8 cellular contexts compared by ENCODE assay signal in genomic region chr16:56643080-56643778, GRCh38. TPM values are rescaled to one million over a fixed set of nuclear protein-coding genes. Genes with fewer than 3 reads are reported as not detected.
DNase-seq lines count a peak whose midpoint lies in the region; TF ChIP-seq lines count a peak whose summit lies in the region.

No MANE protein-coding gene starts in this region.

- TF ChIP-seq POLR2A in prostate gland (IDR thresholded peaks at IDR 0.05), result no peak

- H3K27me3 Mint-ChIP-seq in activated T-helper 2 cell treated with anti-CD3 and anti-CD28 coated beads, Interferon-gamma antibody, Interleukin-2, Interleukin-4, amounts not matched to agents 10 μg/mL and 5 μg/mL and 100 μg/mL, durations not matched to agents 14 hours and 24 hours and 36 hours (ENCODE audit: low read depth), result peaks cover 48% of the 10 kb centered on the region
- H3K27me3 Mint-ChIP-seq in glutamatergic neuron (ENCODE audit: unreplicated experiment), result peaks cover 46% of the 10 kb centered on the region

- H3K4me1 ChIP-seq in prostate gland (replicated peaks), result peaks cover 4% of the 10 kb centered on the region
- no peaks in the 10 kb centered on the region for H3K4me1 ChIP-seq in urinary bladder (ENCODE audit: insufficient read depth)

- TF ChIP-seq CTCF in glutamatergic neuron (IDR thresholded peaks at IDR 0.05; ENCODE audit: partially characterized antibody, unreplicated experiment) (no peak), prostate gland (IDR thresholded peaks at IDR 0.05) (peak in 3 of 4 experiments; percentile 37 to 70 (median 51))

- WGBS in prostate gland, result 6% methylated on average over 42 of the region's 42 CpGs
- WGBS in urinary bladder, result 7% methylated on average over 42 of the region's 42 CpGs

- H3K36me3 Mint-ChIP-seq in activated T-helper 2 cell treated with anti-CD3 and anti-CD28 coated beads, Interferon-gamma antibody, Interleukin-2, Interleukin-4, amounts not matched to agents 10 μg/mL and 5 μg/mL and 100 μg/mL, durations not matched to agents 14 hours and 24 hours and 36 hours (ENCODE audit: low read depth), result no peaks in the 10 kb centered on the region
- H3K36me3 Mint-ChIP-seq in glutamatergic neuron (ENCODE audit: unreplicated experiment), result no peaks in the 10 kb centered on the region

- H3K4me3 ChIP-seq in prostate gland (peak overlapping the region; percentile 4 to 19), urinary bladder (ENCODE audit: low read depth, low read length) (peak overlapping the region; percentile 29)

- H3K27ac ChIP-seq in prostate gland (no peak overlapping the region), urinary bladder (ENCODE audit: low read depth) (no peak overlapping the region)

- H3K27me3 ChIP-seq in prostate gland (replicated peaks; ENCODE audit: insufficient read depth), result no peaks in the 10 kb centered on the region

- intact Hi-C loops in activated T-helper 2 cell treated with anti-CD3 and anti-CD28 coated beads, Interferon-gamma antibody, Interleukin-2, Interleukin-4, amounts not matched to agents 10 μg/mL and 5 μg/mL and 100 μg/mL, durations not matched to agents 14 hours and 24 hours and 36 hours (cut with micrococcal nuclease), result loop anchor here (1.0 to 5.0 kb wide), 6 partner anchors 14 to 59 kb away; partner anchors contain the start of genes MT1E, MT1F and MT1X
- intact Hi-C loops in prostate gland (cut with DNase I), result no loop called here

- peak overlapping the region; percentile 60 for H3K27ac Mint-ChIP-seq in activated T-helper 2 cell treated with anti-CD3 and anti-CD28 coated beads, Interferon-gamma antibody, Interleukin-2, Interleukin-4, amounts not matched to agents 10 μg/mL and 5 μg/mL and 100 μg/mL, durations not matched to agents 14 hours and 24 hours and 36 hours
- no peak overlapping the region for H3K27ac Mint-ChIP-seq in glutamatergic neuron (ENCODE audit: unreplicated experiment)

- H3K36me3 ChIP-seq in prostate gland, result no peaks in the 10 kb centered on the region
- H3K36me3 ChIP-seq in urinary bladder (ENCODE audit: insufficient read depth), result no peaks in the 10 kb centered on the region

- peaks cover 23% of the 10 kb centered on the region for H3K4me1 Mint-ChIP-seq in activated T-helper 2 cell treated with anti-CD3 and anti-CD28 coated beads, Interferon-gamma antibody, Interleukin-2, Interleukin-4, amounts not matched to agents 10 μg/mL and 5 μg/mL and 100 μg/mL, durations not matched to agents 14 hours and 24 hours and 36 hours (ENCODE audit: low read depth)
- no peaks in the 10 kb centered on the region for H3K4me1 Mint-ChIP-seq in glutamatergic neuron (ENCODE audit: low read depth, unreplicated experiment)

- peak; percentile 54 for DNase-seq in SIG-M5 treated with dmso at 0.1 percent for 504 hours (lab: John Stamatoyannopoulos, UW; ENCODE audit: unreplicated experiment)
- DNase-seq in SIG-M5 (lab: John Stamatoyannopoulos, UW), result no peak
- DNase-seq in NCI-H510A treated with DMSO at 0.1 percent for 48 hours (lab: John Stamatoyannopoulos, UW), result peak; percentile 27
- peak; percentile 76 for DNase-seq in activated T-helper 2 cell treated with anti-CD3 and anti-CD28 coated beads, Interferon-gamma antibody, Interleukin-2, Interleukin-4, amounts not matched to agents 10 μg/mL and 5 μg/mL and 100 μg/mL, durations not matched to agents 14 hours and 24 hours and 36 hours (ENCODE audit: low spot score)
- DNase-seq in glutamatergic neuron, result peak; percentile 36
- DNase-seq in prostate gland (ENCODE audit: low spot score), result peak; percentile 55
- no peak for DNase-seq in globus pallidus (ENCODE audit: low spot score)

- H3K4me3 Mint-ChIP-seq in activated T-helper 2 cell treated with anti-CD3 and anti-CD28 coated beads, Interferon-gamma antibody, Interleukin-2, Interleukin-4, amounts not matched to agents 10 μg/mL and 5 μg/mL and 100 μg/mL, durations not matched to agents 14 hours and 24 hours and 36 hours (ENCODE audit: low read depth), result peak overlapping the region; percentile 70
- peak overlapping the region; percentile 40 for H3K4me3 Mint-ChIP-seq in glutamatergic neuron (ENCODE audit: unreplicated experiment)

- no peaks in the 10 kb centered on the region for H3K9me3 Mint-ChIP-seq in activated T-helper 2 cell treated with anti-CD3 and anti-CD28 coated beads, Interferon-gamma antibody, Interleukin-2, Interleukin-4, amounts not matched to agents 10 μg/mL and 5 μg/mL and 100 μg/mL, durations not matched to agents 14 hours and 24 hours and 36 hours
- peaks cover 4% of the 10 kb centered on the region for H3K9me3 Mint-ChIP-seq in glutamatergic neuron (ENCODE audit: unreplicated experiment)

- H3K9me3 ChIP-seq in prostate gland, result no peaks in the 10 kb centered on the region

RNA-seq across cellular contexts. Expression of gene MT1A, which starts 4.8 kb away (rescaled TPM):
- total RNA-seq in activated T-helper 2 cell treated with anti-CD3 and anti-CD28 coated beads, Interferon-gamma antibody, Interleukin-2, Interleukin-4, amounts not matched to agents 10 μg/mL and 5 μg/mL and 100 μg/mL, durations not matched to agents 14 hours and 24 hours and 36 hours, result 7.6 and 8.3 TPM in 2 replicates
- total RNA-seq in glutamatergic neuron (ENCODE audit: unreplicated experiment) (not detected), prostate gland (1 to 10 TPM in 1 of 2 donors, not detected in 1; 6.9 TPM), urinary bladder (not detected)
- 244 TPM for polyA plus RNA-seq in urinary bladder

RNA-seq across cellular contexts. Expression of gene MT1B, which starts 8.5 kb away (rescaled TPM):
- total RNA-seq in activated T-helper 2 cell treated with anti-CD3 and anti-CD28 coated beads, Interferon-gamma antibody, Interleukin-2, Interleukin-4, amounts not matched to agents 10 μg/mL and 5 μg/mL and 100 μg/mL, durations not matched to agents 14 hours and 24 hours and 36 hours, result not detected in 2 replicates
- total RNA-seq in glutamatergic neuron (ENCODE audit: unreplicated experiment) (not detected), prostate gland (not detected), urinary bladder (not detected)
- not detected for polyA plus RNA-seq in urinary bladder

RNA-seq across cellular contexts. Expression of gene MT1M, which starts 10.8 kb away (rescaled TPM):
- total RNA-seq in activated T-helper 2 cell treated with anti-CD3 and anti-CD28 coated beads, Interferon-gamma antibody, Interleukin-2, Interleukin-4, amounts not matched to agents 10 μg/mL and 5 μg/mL and 100 μg/mL, durations not matched to agents 14 hours and 24 hours and 36 hours, result not detected in 2 replicates
- total RNA-seq in glutamatergic neuron (ENCODE audit: unreplicated experiment), result not detected
- 10 to 100 TPM; 14.8 to 37.4 TPM for total RNA-seq in prostate gland
- total RNA-seq in urinary bladder, result 0.48 TPM
- 182 TPM for polyA plus RNA-seq in urinary bladder

RNA-seq across cellular contexts. Expression of gene MT1F, which starts 14.5 kb away (rescaled TPM):
- total RNA-seq in activated T-helper 2 cell treated with anti-CD3 and anti-CD28 coated beads, Interferon-gamma antibody, Interleukin-2, Interleukin-4, amounts not matched to agents 10 μg/mL and 5 μg/mL and 100 μg/mL, durations not matched to agents 14 hours and 24 hours and 36 hours, result 6.4 and 8.0 TPM in 2 replicates
- 3.4 TPM for total RNA-seq in glutamatergic neuron (ENCODE audit: unreplicated experiment)
- total RNA-seq in prostate gland, result 10 to 100 TPM; 18.5 to 37.3 TPM
- total RNA-seq in urinary bladder, result 0.95 TPM
- 10.3 TPM for polyA plus RNA-seq in urinary bladder

RNA-seq across cellular contexts. Expression of gene MT1E, which starts 17.6 kb away (rescaled TPM):
- total RNA-seq in activated T-helper 2 cell treated with anti-CD3 and anti-CD28 coated beads, Interferon-gamma antibody, Interleukin-2, Interleukin-4, amounts not matched to agents 10 μg/mL and 5 μg/mL and 100 μg/mL, durations not matched to agents 14 hours and 24 hours and 36 hours, result 181 and 184 TPM in 2 replicates
- total RNA-seq in glutamatergic neuron (ENCODE audit: unreplicated experiment) (not detected), prostate gland (100 to 1,000 TPM; 110 to 339 TPM), urinary bladder (14.7 TPM)
- polyA plus RNA-seq in urinary bladder, result 189 TPM

Comparison
In these comparisons a context has a peak if more than half of its experiments do, and no peak if none do; other contexts are left out.
1. DNase-seq: peak in SIG-M5 treated with dmso at 0.1 percent for 504 hours (single experiment), NCI-H510A treated with DMSO at 0.1 percent for 48 hours (single experiment), activated T-helper 2 cell treated with anti-CD3 and anti-CD28 coated beads, Interferon-gamma antibody, Interleukin-2, Interleukin-4, amounts not matched to agents 10 μg/mL and 5 μg/mL and 100 μg/mL, durations not matched to agents 14 hours and 24 hours and 36 hours (single experiment), glutamatergic neuron (single experiment) and prostate gland (single experiment); none in SIG-M5 (single experiment) and globus pallidus (single experiment).
2. RNA of gene MT1M, which starts 10.8 kb away (total RNA-seq): 14.8 to 37.4 TPM in prostate gland; 0.48 TPM in urinary bladder (single experiment), not detected in activated T-helper 2 cell treated with anti-CD3 and anti-CD28 coated beads, Interferon-gamma antibody, Interleukin-2, Interleukin-4, amounts not matched to agents 10 μg/mL and 5 μg/mL and 100 μg/mL, durations not matched to agents 14 hours and 24 hours and 36 hours and not detected in glutamatergic neuron (single experiment); every median in the first group is over 10 times any median in the second.